ENCODE assay signal across 8 cellular contexts in genomic region chr4:145482209-145483021, GRCh38. TPM values are rescaled to one million over a fixed set of nuclear protein-coding genes. Genes with fewer than 3 reads are reported as not detected.
DNase-seq lines count a peak whose midpoint lies in the region; ATAC-seq and TF ChIP-seq lines count a peak whose summit lies in the region.

No MANE protein-coding gene starts in this region.

- H3K4me3 ChIP-seq in A673 (ENCODE audit: low read depth, low read length, poor library complexity, severe bottlenecking) (peak overlapping the region; percentile 88), mucosa of rectum (ENCODE audit: low read length in 2 of 2) (peak overlapping the region; percentile 83 to 94)

- no peak for TF ChIP-seq CTCF in A673 (conservative IDR thresholded peaks at IDR 0.05; ENCODE audit: low read depth, low read length)

- H3K9ac ChIP-seq in mucosa of rectum (ENCODE audit: low read depth in 1 of 2, low read length in 2 of 2): peak overlapping the region; percentile 75 to 93

- POLR2A ChIA-PET in A673 (lab: Charles Lee; ENCODE audit: low non-redundant PET): no interaction called here

- BruUV-seq in A673 (replicated peaks; lab: Mats Ljungman, UMichigan): no TSS peak

- H3K4me1 ChIP-seq in A673 (ENCODE audit: insufficient read depth, low read length, poor library complexity, severe bottlenecking): peaks cover 32% of the 10 kb centered on the region
- H3K4me1 ChIP-seq in mucosa of rectum (ENCODE audit: control insufficient read depth in 2 of 2, insufficient read depth in 2 of 2, low read length in 2 of 2): peaks cover 4 to 22% of the 10 kb centered on the region in 2 donors

- CTCF ChIA-PET in A673 (lab: Charles Lee): no interaction called here

- H3K27me3 ChIP-seq in A673 (replicated peaks; ENCODE audit: insufficient read depth, low read depth, low read length, poor library complexity) (no peaks in the 10 kb centered on the region), mucosa of rectum (ENCODE audit: control insufficient read depth in 2 of 2, insufficient read depth in 2 of 2, low read length in 2 of 2) (no peaks in the 10 kb centered on the region)

- ATAC-seq in GM18502 (IDR thresholded peaks at IDR 0.05; ENCODE audit: poor library complexity, unreplicated experiment) (peak; percentile 37), HG03025 (IDR thresholded peaks at IDR 0.05; ENCODE audit: low FRiP score, unreplicated experiment) (peak; percentile 33)

- no peak for TF ChIP-seq POLR2A in erythroblast (IDR thresholded peaks at IDR 0.05; ENCODE audit: low read length)

- DNase-seq in A673 (ENCODE audit: low spot score): peak; percentile 85
- peak; percentile 30 for DNase-seq in NCI-H510A (lab: John Stamatoyannopoulos, UW)
- peak; percentile 50 to 56 for DNase-seq in activated CD8-positive, alpha-beta memory T cell treated with anti-CD3 and anti-CD28 coated beads for 4 hours (ENCODE audit: low read depth in 2 of 2)
- DNase-seq in erythroblast (lab: John Stamatoyannopoulos, UW): peak; percentile 64 to 70
- peak; percentile 52 for DNase-seq in stimulated activated CD8-positive, alpha-beta memory T cell treated with anti-CD3 and anti-CD28 coated beads, Interleukin-7, amount 100 ng/mL, for 24 hours (ENCODE audit: low read depth)

- peak overlapping the region; percentile 98 for H3K27ac ChIP-seq in A673 (ENCODE audit: low read depth, low read length, poor library complexity, severe bottlenecking)
- peak overlapping the region; percentile 89 to 94 for H3K27ac ChIP-seq in mucosa of rectum (ENCODE audit: low read depth in 2 of 2, low read length in 2 of 2)

- intact Hi-C loops in A673 (cut with micrococcal nuclease; ENCODE audit: unreplicated experiment): loop anchor here (5.0 kb wide), 1 partner anchor 65 kb away; no protein-coding TSS in a partner anchor

- no peaks in the 10 kb centered on the region for H3K36me3 ChIP-seq in A673 (ENCODE audit: insufficient read depth, low read length, poor library complexity, severe bottlenecking)
- no peaks in the 10 kb centered on the region for H3K36me3 ChIP-seq in mucosa of rectum (ENCODE audit: control insufficient read depth in 2 of 2, insufficient read depth in 2 of 2, low read length in 2 of 2)

- H3K9me3 ChIP-seq in A673 (ENCODE audit: low read depth, low read length, poor library complexity, severe bottlenecking) (no peaks in the 10 kb centered on the region), mucosa of rectum (ENCODE audit: control insufficient read depth in 2 of 2, low read length in 2 of 2) (no peaks in the 10 kb centered on the region)

RNA-seq across cellular contexts. Expression of gene SMAD1, which starts 0.8 kb away (rescaled TPM):
- 30.0 and 33.7 TPM in 2 replicates for total RNA-seq in A673 (2021)

Comparison
In these comparisons a context has a peak if more than half of its experiments do, and no peak if none do; other contexts are left out.
1. Peak in every context shown above with its lines: DNase-seq, ATAC-seq, H3K4me3 ChIP-seq and H3K27ac ChIP-seq.
2. DNase-seq: peak in every context shown above with its lines; median percentile 85 in A673; 67 in erythroblast; 53 in activated CD8-positive, alpha-beta memory T cell treated with anti-CD3 and anti-CD28 coated beads for 4 hours; 52 in stimulated activated CD8-positive, alpha-beta memory T cell treated with anti-CD3 and anti-CD28 coated beads, Interleukin-7, amount 100 ng/mL, for 24 hours; 30 in NCI-H510A.